8 cellular contexts compared by ENCODE assay signal in the genomic region with DNA sequence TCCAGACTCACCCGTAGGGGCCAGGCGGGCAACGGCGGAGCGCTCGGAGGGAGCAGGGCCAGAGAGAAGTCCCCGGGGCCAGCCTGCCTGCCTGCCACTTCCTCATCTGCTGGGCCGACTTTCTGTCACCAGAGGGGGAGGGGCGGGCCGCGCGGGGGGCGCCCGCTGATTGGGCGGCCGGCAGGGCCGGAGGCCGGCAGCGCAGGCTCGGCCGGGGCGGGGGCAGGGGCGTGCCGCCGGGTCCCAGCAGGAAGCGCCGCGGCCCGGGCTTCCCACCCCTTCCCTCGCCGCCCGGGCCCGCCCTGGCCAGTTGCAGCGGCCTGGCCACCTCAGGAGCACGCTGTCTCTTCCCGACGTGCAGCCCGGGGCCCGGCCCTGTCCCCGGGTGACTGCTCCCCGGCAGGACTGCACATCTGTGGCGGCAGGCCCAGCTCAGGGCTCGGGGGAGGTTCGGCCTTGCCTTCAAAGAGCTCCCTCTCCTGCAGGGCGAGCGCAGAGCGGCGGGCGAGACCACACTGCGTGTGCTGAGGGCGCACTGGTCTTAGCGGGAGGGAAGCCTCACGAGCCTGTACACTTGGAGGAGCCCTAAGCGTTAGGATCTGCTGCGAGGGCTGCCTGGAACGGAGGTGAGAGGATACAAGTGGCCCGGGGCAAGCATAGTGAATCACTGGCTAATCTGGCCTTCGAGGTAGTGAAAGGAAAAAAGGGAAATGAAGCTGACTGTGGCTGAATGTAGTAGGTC. TPM values are rescaled to one million over a fixed set of nuclear protein-coding genes. Genes with fewer than 3 reads are reported as not detected.
A peak's percentile ranks its signal among the peaks of the same experiment; 100 is the strongest.
DNase-seq lines count a peak whose midpoint lies in the region; ATAC-seq and TF ChIP-seq lines count a peak whose summit lies in the region.

Gene ELOVL1, minus strand, starts transcription at position 108 of the 742 bp plus-strand sequence. CDS start 2,402 bp downstream, outside the sequence.

- TF ChIP-seq CTCF in GM13976 (IDR thresholded peaks at IDR 0.05; ENCODE audit: borderline replicate concordance, control extremely low read depth, extremely low read depth, insufficient read depth, missing control alignments) (peak; percentile 41), right atrium auricular region (IDR thresholded peaks at IDR 0.05) (peak in 1 of 2 donors; percentile 49), vagina (IDR thresholded peaks at IDR 0.05) (peak in 1 of 3 experiments; percentile 11)

- H3K4me3 ChIP-seq in right atrium auricular region, result peak within 1 kb of the TSS; percentile 88 to 89
- H3K4me3 ChIP-seq in rectal smooth muscle tissue (ENCODE audit: low read length), result peak within 1 kb of the TSS; percentile 85
- peak within 1 kb of the TSS; percentile 85 to 97 for H3K4me3 ChIP-seq in vagina

- no peaks in the 10 kb centered on the region for H3K27me3 Mint-ChIP-seq in T-helper 1 cell treated with Interleukin-12 subunit alpha and Interleukin-12 subunit beta and Interleukin-4 antibody, amounts not matched to agents 30 μg/mL and 1 μg/mL, for 36 hours (ENCODE audit: low read depth)

- DNase-seq in GM13976 (ENCODE audit: low spot score) (peak; percentile 98), NCI-H1694 treated with DMSO at 0.1 percent for 48 hours (lab: John Stamatoyannopoulos, UW) (peak; percentile 74), amygdala (lab: John Stamatoyannopoulos, UW) (peak in 55 of 56 donors; percentile 47 to 93 (median 80)), right atrium auricular region (ENCODE audit: low spot score) (peak; percentile 91), vagina (ENCODE audit: extremely low spot score in 2 of 2) (no peak)

- peak in 1 of 2 donors; percentile 41 for TF ChIP-seq POLR2A in vagina (IDR thresholded peaks at IDR 0.05)

- in situ Hi-C loops in GM13976 (cut with MboI; ENCODE audit: low sequenced_read_pairs, unreplicated experiment), result loop anchor here (25.0 kb wide), 1 partner anchor 131 kb away; no protein-coding TSS in a partner anchor

- H3K9me3 ChIP-seq in right atrium auricular region, result no peaks in the 10 kb centered on the region
- H3K9me3 ChIP-seq in vagina, result no peaks in the 10 kb centered on the region

- intact Hi-C loops in vagina (cut with DNase I), result loop anchor here (10.0 kb wide), 1 partner anchor 87 kb away; the partner anchor contains the start of gene HYI

- H3K4me3 Mint-ChIP-seq in T-helper 1 cell treated with Interleukin-12 subunit alpha and Interleukin-12 subunit beta and Interleukin-4 antibody, amounts not matched to agents 30 μg/mL and 1 μg/mL, for 36 hours, result peak within 1 kb of the TSS; percentile 93

- H3K27ac Mint-ChIP-seq in T-helper 1 cell treated with Interleukin-12 subunit alpha and Interleukin-12 subunit beta and Interleukin-4 antibody, amounts not matched to agents 30 μg/mL and 1 μg/mL, for 36 hours, result peak within 1 kb of the TSS; percentile 86

- peaks cover 24% of the 10 kb centered on the region for H3K36me3 ChIP-seq in right atrium auricular region
- peaks cover 22% of the 10 kb centered on the region for H3K36me3 ChIP-seq in rectal smooth muscle tissue (ENCODE audit: control insufficient read depth, insufficient read depth, low read length)
- peaks cover 0 to 25% of the 10 kb centered on the region in 2 donors for H3K36me3 ChIP-seq in vagina

- peaks cover 42% of the 10 kb centered on the region for H3K4me1 Mint-ChIP-seq in T-helper 1 cell treated with Interleukin-12 subunit alpha and Interleukin-12 subunit beta and Interleukin-4 antibody, amounts not matched to agents 30 μg/mL and 1 μg/mL, for 36 hours (ENCODE audit: low read depth)

- peak within 1 kb of the TSS; percentile 92 to 93 for H3K27ac ChIP-seq in right atrium auricular region
- peak within 1 kb of the TSS; percentile 75 for H3K27ac ChIP-seq in rectal smooth muscle tissue (ENCODE audit: low read depth, low read length)
- H3K27ac ChIP-seq in vagina, result peak within 1 kb of the TSS; percentile 92

- peak within 1 kb of the TSS; percentile 74 for H3K9ac ChIP-seq in rectal smooth muscle tissue (ENCODE audit: low read length)

- H3K9me3 Mint-ChIP-seq in T-helper 1 cell treated with Interleukin-12 subunit alpha and Interleukin-12 subunit beta and Interleukin-4 antibody, amounts not matched to agents 30 μg/mL and 1 μg/mL, for 36 hours, result no peaks in the 10 kb centered on the region

- ATAC-seq in HG02870 (IDR thresholded peaks at IDR 0.05; ENCODE audit: unreplicated experiment), result peak; percentile 58

- peaks cover 0 to 40% of the 10 kb centered on the region in 2 donors for H3K4me1 ChIP-seq in right atrium auricular region
- H3K4me1 ChIP-seq in rectal smooth muscle tissue (ENCODE audit: control insufficient read depth, insufficient read depth, low read length), result peaks cover 12% of the 10 kb centered on the region
- peaks cover 33% of the 10 kb centered on the region for H3K4me1 ChIP-seq in vagina

- peaks cover 21% of the 10 kb centered on the region for H3K36me3 Mint-ChIP-seq in T-helper 1 cell treated with Interleukin-12 subunit alpha and Interleukin-12 subunit beta and Interleukin-4 antibody, amounts not matched to agents 30 μg/mL and 1 μg/mL, for 36 hours (ENCODE audit: low read depth)

- no peaks in the 10 kb centered on the region for H3K27me3 ChIP-seq in right atrium auricular region
- no peaks in the 10 kb centered on the region for H3K27me3 ChIP-seq in rectal smooth muscle tissue (ENCODE audit: control insufficient read depth, insufficient read depth, low read length)
- H3K27me3 ChIP-seq in vagina, result no peaks in the 10 kb centered on the region

RNA-seq across cellular contexts. Expression of gene ELOVL1, which starts in this region (rescaled TPM):
- total RNA-seq in right atrium auricular region (10 to 100 TPM; 24.3 to 41.4 TPM), vagina (62.1 TPM)

Comparison
In these comparisons a context has a peak if more than half of its experiments do, and no peak if none do; other contexts are left out.
1. DNase-seq: peak in GM13976 (single experiment), NCI-H1694 treated with DMSO at 0.1 percent for 48 hours (single experiment), amygdala (55 of 56) and right atrium auricular region (single experiment); none in vagina (0 of 2).
2. Peak in every context shown above with its lines, with median percentiles within 50 percentile points of each other: H3K27ac ChIP-seq and H3K4me3 ChIP-seq.